Comparison of ENCODE assay signal across 1 cellular context in the genomic region with DNA sequence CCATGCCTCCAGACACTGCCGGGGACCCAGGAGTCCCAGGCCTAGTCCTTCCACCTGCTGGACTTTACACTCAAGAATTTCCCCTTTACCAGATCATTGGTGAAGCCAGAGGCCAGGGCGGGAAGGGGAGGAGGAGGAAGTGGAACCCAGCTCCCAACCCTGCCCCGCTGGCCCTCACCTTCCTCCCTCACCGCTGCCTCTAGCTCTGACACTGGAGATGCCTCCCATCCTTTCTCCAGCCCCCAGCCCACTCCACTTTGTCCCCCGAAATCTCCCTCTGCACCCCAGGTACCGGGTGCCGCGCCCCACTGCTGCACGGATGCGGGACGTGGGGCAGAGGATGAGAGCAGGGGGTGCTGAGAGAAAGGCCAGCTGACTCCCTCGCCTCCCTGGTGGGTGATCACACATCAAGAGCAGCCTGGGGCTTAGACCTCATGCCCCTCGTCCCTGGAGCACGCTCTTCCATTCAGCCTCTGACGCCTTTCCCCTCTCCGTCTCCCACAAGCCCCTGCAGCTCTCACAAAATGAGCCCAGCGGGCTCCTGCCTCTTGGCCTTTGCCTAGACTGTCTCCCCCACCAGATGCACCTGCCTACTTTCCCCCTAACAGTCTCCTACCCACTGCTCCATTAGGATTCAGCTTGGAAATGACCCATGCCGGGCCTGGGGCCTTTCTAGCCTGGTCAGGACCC.
TF ChIP-seq lines count a peak whose summit lies in the region.

A gene with protein sequence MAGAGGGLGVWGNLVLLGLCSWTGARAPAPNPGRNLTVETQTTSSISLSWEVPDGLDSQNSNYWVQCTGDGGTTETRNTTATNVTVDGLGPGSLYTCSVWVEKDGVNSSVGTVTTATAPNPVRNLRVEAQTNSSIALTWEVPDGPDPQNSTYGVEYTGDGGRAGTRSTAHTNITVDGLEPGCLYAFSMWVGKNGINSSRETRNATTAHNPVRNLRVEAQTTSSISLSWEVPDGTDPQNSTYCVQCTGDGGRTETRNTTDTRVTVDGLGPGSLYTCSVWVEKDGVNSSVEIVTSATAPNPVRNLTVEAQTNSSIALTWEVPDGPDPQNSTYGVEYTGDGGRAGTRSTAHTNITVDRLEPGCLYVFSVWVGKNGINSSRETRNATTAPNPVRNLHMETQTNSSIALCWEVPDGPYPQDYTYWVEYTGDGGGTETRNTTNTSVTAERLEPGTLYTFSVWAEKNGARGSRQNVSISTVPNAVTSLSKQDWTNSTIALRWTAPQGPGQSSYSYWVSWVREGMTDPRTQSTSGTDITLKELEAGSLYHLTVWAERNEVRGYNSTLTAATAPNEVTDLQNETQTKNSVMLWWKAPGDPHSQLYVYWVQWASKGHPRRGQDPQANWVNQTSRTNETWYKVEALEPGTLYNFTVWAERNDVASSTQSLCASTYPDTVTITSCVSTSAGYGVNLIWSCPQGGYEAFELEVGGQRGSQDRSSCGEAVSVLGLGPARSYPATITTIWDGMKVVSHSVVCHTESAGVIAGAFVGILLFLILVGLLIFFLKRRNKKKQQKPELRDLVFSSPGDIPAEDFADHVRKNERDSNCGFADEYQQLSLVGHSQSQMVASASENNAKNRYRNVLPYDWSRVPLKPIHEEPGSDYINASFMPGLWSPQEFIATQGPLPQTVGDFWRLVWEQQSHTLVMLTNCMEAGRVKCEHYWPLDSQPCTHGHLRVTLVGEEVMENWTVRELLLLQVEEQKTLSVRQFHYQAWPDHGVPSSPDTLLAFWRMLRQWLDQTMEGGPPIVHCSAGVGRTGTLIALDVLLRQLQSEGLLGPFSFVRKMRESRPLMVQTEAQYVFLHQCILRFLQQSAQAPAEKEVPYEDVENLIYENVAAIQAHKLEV (minus strand): TSS at position 72 of the 690 bp plus-strand sequence. CDS start 68 bp downstream, at position 4.

TF ChIP-seq in HepG2, 621 proteins besides CTCF, POLR2A, EP300 and RAD21 (continued from another document and continues in another):
- TF ChIP-seq, protein P1, sequence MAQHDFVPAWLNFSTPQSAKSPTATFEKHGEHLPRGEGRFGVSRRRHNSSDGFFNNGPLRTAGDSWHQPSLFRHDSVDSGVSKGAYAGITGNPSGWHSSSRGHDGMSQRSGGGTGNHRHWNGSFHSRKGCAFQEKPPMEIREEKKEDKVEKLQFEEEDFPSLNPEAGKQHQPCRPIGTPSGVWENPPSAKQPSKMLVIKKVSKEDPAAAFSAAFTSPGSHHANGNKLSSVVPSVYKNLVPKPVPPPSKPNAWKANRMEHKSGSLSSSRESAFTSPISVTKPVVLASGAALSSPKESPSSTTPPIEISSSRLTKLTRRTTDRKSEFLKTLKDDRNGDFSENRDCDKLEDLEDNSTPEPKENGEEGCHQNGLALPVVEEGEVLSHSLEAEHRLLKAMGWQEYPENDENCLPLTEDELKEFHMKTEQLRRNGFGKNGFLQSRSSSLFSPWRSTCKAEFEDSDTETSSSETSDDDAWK (CRISPR knock-in tag; IDR thresholded peaks at IDR 0.05) = no peak
- TF ChIP-seq ZMYM2 (CRISPR knock-in tag; IDR thresholded peaks at IDR 0.05) (peak; percentile 49; the same call in 1 of the 2 replicates), CCDC6 (CRISPR knock-in tag; IDR thresholded peaks at IDR 0.05) (no peak), FLYWCH1 (CRISPR knock-in tag; IDR thresholded peaks at IDR 0.05) (no peak), ZBTB1 (CRISPR knock-in tag; IDR thresholded peaks at IDR 0.05; ENCODE audit: borderline replicate concordance) (no peak), ZBTB7A (CRISPR knock-in tag; IDR thresholded peaks at IDR 0.05) (peak; percentile 45; the same call in 1 of the 2 replicates), HMG20A (CRISPR knock-in tag; IDR thresholded peaks at IDR 0.05; ENCODE audit: borderline replicate concordance) (no peak), RFX1 (IDR thresholded peaks at IDR 0.05) (no peak), ZNF850 (CRISPR knock-in tag; conservative IDR thresholded peaks at IDR 0.05) (no peak), HNF4G (IDR thresholded peaks at IDR 0.05; ENCODE audit: borderline replicate concordance, low read depth, low read length) (no peak; the same call in 1 of the 2 replicates), HNF4G (CRISPR knock-in tag; IDR thresholded peaks at IDR 0.05; ENCODE audit: borderline replicate concordance, low read depth) (no peak; the same call in 1 of the 2 replicates), CEBPG (CRISPR knock-in tag; IDR thresholded peaks at IDR 0.05) (no peak), NCOA2 (CRISPR knock-in tag; IDR thresholded peaks at IDR 0.05) (no peak), TARDBP (CRISPR knock-in tag; IDR thresholded peaks at IDR 0.05) (no peak), SKI (IDR thresholded peaks at IDR 0.05; ENCODE audit: partially characterized antibody) (no peak), ZNF562 (CRISPR knock-in tag; IDR thresholded peaks at IDR 0.05; ENCODE audit: borderline replicate concordance) (no peak), HIVEP1 (CRISPR knock-in tag; IDR thresholded peaks at IDR 0.05) (peak; percentile 63; the same call in 1 of the 2 replicates), ZNF136 (CRISPR knock-in tag; IDR thresholded peaks at IDR 0.05; ENCODE audit: low read depth) (no peak), BRCA1 (CRISPR knock-in tag; IDR thresholded peaks at IDR 0.05) (no peak), ZC3H13 (CRISPR knock-in tag; IDR thresholded peaks at IDR 0.05) (no peak), ZNF331 (CRISPR knock-in tag; IDR thresholded peaks at IDR 0.05) (no peak), MYC (CRISPR knock-in tag; IDR thresholded peaks at IDR 0.05; ENCODE audit: borderline replicate concordance) (peak; percentile 49; the same call in 1 of the 2 replicates), ZNF3 (CRISPR knock-in tag; IDR thresholded peaks at IDR 0.05) (no peak), CREB1 (IDR thresholded peaks at IDR 0.05) (no peak), CREB1 (CRISPR knock-in tag; IDR thresholded peaks at IDR 0.05) (no peak)
- TF ChIP-seq, protein P2, sequence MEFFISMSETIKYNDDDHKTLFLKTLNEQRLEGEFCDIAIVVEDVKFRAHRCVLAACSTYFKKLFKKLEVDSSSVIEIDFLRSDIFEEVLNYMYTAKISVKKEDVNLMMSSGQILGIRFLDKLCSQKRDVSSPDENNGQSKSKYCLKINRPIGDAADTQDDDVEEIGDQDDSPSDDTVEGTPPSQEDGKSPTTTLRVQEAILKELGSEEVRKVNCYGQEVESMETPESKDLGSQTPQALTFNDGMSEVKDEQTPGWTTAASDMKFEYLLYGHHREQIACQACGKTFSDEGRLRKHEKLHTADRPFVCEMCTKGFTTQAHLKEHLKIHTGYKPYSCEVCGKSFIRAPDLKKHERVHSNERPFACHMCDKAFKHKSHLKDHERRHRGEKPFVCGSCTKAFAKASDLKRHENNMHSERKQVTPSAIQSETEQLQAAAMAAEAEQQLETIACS (CRISPR knock-in tag; IDR thresholded peaks at IDR 0.05) = no peak
- TF ChIP-seq, protein P3, sequence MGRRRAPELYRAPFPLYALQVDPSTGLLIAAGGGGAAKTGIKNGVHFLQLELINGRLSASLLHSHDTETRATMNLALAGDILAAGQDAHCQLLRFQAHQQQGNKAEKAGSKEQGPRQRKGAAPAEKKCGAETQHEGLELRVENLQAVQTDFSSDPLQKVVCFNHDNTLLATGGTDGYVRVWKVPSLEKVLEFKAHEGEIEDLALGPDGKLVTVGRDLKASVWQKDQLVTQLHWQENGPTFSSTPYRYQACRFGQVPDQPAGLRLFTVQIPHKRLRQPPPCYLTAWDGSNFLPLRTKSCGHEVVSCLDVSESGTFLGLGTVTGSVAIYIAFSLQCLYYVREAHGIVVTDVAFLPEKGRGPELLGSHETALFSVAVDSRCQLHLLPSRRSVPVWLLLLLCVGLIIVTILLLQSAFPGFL (CRISPR knock-in tag; IDR thresholded peaks at IDR 0.05) = no peak
- TF ChIP-seq, protein P4, sequence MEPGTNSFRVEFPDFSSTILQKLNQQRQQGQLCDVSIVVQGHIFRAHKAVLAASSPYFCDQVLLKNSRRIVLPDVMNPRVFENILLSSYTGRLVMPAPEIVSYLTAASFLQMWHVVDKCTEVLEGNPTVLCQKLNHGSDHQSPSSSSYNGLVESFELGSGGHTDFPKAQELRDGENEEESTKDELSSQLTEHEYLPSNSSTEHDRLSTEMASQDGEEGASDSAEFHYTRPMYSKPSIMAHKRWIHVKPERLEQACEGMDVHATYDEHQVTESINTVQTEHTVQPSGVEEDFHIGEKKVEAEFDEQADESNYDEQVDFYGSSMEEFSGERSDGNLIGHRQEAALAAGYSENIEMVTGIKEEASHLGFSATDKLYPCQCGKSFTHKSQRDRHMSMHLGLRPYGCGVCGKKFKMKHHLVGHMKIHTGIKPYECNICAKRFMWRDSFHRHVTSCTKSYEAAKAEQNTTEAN (CRISPR knock-in tag; conservative IDR thresholded peaks at IDR 0.05) = peak; percentile 57; the same call in 1 of the 2 replicates
- TF ChIP-seq, protein P5, sequence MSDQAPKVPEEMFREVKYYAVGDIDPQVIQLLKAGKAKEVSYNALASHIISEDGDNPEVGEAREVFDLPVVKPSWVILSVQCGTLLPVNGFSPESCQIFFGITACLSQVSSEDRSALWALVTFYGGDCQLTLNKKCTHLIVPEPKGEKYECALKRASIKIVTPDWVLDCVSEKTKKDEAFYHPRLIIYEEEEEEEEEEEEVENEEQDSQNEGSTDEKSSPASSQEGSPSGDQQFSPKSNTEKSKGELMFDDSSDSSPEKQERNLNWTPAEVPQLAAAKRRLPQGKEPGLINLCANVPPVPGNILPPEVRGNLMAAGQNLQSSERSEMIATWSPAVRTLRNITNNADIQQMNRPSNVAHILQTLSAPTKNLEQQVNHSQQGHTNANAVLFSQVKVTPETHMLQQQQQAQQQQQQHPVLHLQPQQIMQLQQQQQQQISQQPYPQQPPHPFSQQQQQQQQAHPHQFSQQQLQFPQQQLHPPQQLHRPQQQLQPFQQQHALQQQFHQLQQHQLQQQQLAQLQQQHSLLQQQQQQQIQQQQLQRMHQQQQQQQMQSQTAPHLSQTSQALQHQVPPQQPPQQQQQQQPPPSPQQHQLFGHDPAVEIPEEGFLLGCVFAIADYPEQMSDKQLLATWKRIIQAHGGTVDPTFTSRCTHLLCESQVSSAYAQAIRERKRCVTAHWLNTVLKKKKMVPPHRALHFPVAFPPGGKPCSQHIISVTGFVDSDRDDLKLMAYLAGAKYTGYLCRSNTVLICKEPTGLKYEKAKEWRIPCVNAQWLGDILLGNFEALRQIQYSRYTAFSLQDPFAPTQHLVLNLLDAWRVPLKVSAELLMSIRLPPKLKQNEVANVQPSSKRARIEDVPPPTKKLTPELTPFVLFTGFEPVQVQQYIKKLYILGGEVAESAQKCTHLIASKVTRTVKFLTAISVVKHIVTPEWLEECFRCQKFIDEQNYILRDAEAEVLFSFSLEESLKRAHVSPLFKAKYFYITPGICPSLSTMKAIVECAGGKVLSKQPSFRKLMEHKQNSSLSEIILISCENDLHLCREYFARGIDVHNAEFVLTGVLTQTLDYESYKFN (CRISPR knock-in tag; conservative IDR thresholded peaks at IDR 0.05) = no peak; the same call in 1 of the 2 replicates
- TF ChIP-seq, protein P6, sequence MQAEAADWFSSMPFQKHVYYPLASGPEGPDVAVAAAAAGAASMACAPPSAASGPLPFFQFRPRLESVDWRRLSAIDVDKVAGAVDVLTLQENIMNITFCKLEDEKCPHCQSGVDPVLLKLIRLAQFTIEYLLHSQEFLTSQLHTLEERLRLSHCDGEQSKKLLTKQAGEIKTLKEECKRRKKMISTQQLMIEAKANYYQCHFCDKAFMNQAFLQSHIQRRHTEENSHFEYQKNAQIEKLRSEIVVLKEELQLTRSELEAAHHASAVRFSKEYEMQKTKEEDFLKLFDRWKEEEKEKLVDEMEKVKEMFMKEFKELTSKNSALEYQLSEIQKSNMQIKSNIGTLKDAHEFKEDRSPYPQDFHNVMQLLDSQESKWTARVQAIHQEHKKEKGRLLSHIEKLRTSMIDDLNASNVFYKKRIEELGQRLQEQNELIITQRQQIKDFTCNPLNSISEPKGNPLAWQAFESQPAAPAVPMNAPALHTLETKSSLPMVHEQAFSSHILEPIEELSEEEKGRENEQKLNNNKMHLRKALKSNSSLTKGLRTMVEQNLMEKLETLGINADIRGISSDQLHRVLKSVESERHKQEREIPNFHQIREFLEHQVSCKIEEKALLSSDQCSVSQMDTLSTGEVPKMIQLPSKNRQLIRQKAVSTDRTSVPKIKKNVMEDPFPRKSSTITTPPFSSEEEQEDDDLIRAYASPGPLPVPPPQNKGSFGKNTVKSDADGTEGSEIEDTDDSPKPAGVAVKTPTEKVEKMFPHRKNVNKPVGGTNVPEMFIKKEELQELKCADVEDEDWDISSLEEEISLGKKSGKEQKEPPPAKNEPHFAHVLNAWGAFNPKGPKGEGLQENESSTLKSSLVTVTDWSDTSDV (CRISPR knock-in tag; IDR thresholded peaks at IDR 0.05) = 0 out of 2 replicates have a peak, but pooled peaks have one; percentile 63
- TF ChIP-seq, protein P7, sequence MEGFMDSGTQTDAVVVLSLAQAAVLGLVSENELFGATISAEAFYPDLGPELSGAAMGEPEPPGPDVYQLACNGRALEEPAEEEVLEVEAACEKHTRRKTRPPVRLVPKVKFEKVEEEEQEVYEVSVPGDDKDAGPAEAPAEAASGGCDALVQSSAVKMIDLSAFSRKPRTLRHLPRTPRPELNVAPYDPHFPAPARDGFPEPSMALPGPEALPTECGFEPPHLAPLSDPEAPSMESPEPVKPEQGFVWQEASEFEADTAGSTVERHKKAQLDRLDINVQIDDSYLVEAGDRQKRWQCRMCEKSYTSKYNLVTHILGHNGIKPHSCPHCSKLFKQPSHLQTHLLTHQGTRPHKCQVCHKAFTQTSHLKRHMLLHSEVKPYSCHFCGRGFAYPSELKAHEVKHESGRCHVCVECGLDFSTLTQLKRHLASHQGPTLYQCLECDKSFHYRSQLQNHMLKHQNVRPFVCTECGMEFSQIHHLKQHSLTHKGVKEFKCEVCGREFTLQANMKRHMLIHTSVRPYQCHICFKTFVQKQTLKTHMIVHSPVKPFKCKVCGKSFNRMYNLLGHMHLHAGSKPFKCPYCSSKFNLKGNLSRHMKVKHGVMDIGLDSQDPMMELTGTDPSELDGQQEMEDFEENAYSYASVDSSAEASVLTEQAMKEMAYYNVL (CRISPR knock-in tag; IDR thresholded peaks at IDR 0.05; ENCODE audit: borderline replicate concordance) = no peak
- TF ChIP-seq, protein P8, sequence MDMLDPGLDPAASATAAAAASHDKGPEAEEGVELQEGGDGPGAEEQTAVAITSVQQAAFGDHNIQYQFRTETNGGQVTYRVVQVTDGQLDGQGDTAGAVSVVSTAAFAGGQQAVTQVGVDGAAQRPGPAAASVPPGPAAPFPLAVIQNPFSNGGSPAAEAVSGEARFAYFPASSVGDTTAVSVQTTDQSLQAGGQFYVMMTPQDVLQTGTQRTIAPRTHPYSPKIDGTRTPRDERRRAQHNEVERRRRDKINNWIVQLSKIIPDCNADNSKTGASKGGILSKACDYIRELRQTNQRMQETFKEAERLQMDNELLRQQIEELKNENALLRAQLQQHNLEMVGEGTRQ (IDR thresholded peaks at IDR 0.05; ENCODE audit: low read depth, low read length) = no peak
- TF ChIP-seq, protein P8 (CRISPR knock-in tag; IDR thresholded peaks at IDR 0.05; ENCODE audit: borderline replicate concordance) = no peak
- TF ChIP-seq, protein P9, sequence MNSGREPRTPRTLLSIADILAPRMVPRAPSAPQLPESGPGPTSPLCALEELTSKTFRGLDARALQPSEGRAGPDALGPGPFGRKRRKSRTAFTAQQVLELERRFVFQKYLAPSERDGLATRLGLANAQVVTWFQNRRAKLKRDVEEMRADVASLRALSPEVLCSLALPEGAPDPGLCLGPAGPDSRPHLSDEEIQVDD (CRISPR knock-in tag; IDR thresholded peaks at IDR 0.05; ENCODE audit: borderline replicate concordance) = peak; percentile 88; the same call in 1 of the 2 replicates
